In the genomic region with DNA sequence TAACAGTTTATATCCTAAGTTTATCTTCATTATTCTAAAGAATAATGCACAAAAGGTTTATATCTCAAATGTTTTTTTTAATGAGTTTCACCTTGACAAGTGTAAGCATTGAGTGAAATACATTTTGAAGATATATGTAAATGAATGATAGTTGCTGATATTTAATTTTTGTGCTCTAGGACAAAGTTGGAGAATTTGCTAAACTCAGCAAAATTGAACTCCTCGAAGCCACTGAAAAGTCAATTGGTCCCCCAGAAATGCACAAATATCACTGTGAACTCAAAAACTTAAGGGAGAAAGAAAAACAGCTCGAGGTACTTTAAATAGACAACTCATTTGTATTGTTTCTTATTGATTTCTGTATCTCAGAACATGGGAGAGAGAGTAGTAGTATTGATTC, we compare ENCODE assay signal across 19 cellular contexts. TPM values are rescaled to one million over a fixed set of nuclear protein-coding genes. Genes with fewer than 3 reads are reported as not detected.
DNase-seq lines count a peak whose midpoint lies in the region; ATAC-seq, FAIRE-seq and TF ChIP-seq lines count a peak whose summit lies in the region.
"Had no signal": no experiment of that assay in that cellular context is flagged by ENCODE, and none has a peak within 500 bp of the region (broad histone marks: within the 10 kb centered on the region; RNA-seq: fewer than 3 reads in every experiment).

No MANE protein-coding gene starts in this region.

- H3K23me2 ChIP-seq in H1 (ENCODE audit: low read depth, low read length): no peaks in the 10 kb centered on the region

- POLR2A ChIA-PET in A549 (lab: Yijun Ruan, JAX) (no interaction called here), H1 (lab: Charles Lee; ENCODE audit: partially characterized antibody) (no interaction called here)

- no peaks in the 10 kb centered on the region for H3K9me3 ChIP-seq in A549
- H3K9me3 ChIP-seq in T-helper 17 cell (ENCODE audit: control insufficient read depth, low read length, poor library complexity, severe bottlenecking): no peaks in the 10 kb centered on the region
- no peaks in the 10 kb centered on the region for H3K9me3 ChIP-seq in H1 (ENCODE audit: insufficient read depth in 2 of 2, low read depth in 1 of 2, low read length in 1 of 2)
- H3K9me3 ChIP-seq: HAP-1 had no signal

- no peak overlapping the region for H2BK15ac ChIP-seq in H1 (ENCODE audit: low read length)

- no peak overlapping the region for H4K91ac ChIP-seq in H1 (replicated peaks; ENCODE audit: insufficient read length, low read length)

- H3K4me1 Mint-ChIP-seq in T-helper 17 cell: peaks cover 23% of the 10 kb centered on the region
- H3K4me1 Mint-ChIP-seq in stimulated activated effector memory CD8-positive, alpha-beta T cell treated with anti-CD3 and anti-CD28 coated beads, Interleukin-12 subunit alpha, Interleukin-12 subunit beta, amount 100 ng/mL, for 72 hours: peaks cover 20% of the 10 kb centered on the region

- H3K4me1 ChIP-seq in A549 (no peaks in the 10 kb centered on the region), H1 (replicated peaks in 1 of 4; ENCODE audit: control insufficient read depth in 3 of 4, insufficient read depth in 4 of 4, low read length in 3 of 4) (no peaks in the 10 kb centered on the region)

- H3K4me3 ChIP-seq in A549 (no peak overlapping the region), H1 (ENCODE audit: extremely low read depth in 1 of 4, insufficient read depth in 2 of 4, low read depth in 3 of 4, low read length in 4 of 4) (no peak overlapping the region)
- H3K4me3 ChIP-seq: GM23338, HAP-1 had no signal

- H4K8ac ChIP-seq in H1 (ENCODE audit: extremely low read depth, insufficient read depth, low read length): no peak overlapping the region

- no peak overlapping the region for H3K56ac ChIP-seq in H1 (replicated peaks; ENCODE audit: insufficient read length, low read depth, low read length)

- H2BK12ac ChIP-seq in H1 (ENCODE audit: low read depth, low read length): no peak overlapping the region

- no peak overlapping the region for H2AFZ ChIP-seq in H1 (ENCODE audit: low read length)
- H2AFZ ChIP-seq: GM23338 had no signal

- no peak overlapping the region for H2BK120ac ChIP-seq in H1 (replicated peaks; ENCODE audit: low read depth, low read length)

- H2AK5ac ChIP-seq in H1 (ENCODE audit: low read depth, low read length): no peak overlapping the region

- no peak overlapping the region for H4K5ac ChIP-seq in H1 (ENCODE audit: insufficient read length, low read depth, low read length)

- no peaks in the 10 kb centered on the region for H3K27me3 Mint-ChIP-seq in T-helper 17 cell
- H3K27me3 Mint-ChIP-seq: CD4-positive, alpha-beta memory T cell had no signal

- H3K79me1 ChIP-seq in H1 (ENCODE audit: low read depth, low read length): no peaks in the 10 kb centered on the region

- H3K4me2 ChIP-seq in A549: no peak overlapping the region
- no peak overlapping the region for H3K4me2 ChIP-seq in H1 (ENCODE audit: insufficient read depth in 1 of 2, low read depth in 2 of 2, low read length in 2 of 2)
- H3K4me2 ChIP-seq: GM23338 had no signal

- WGBS in A549 (ENCODE audit: missing lambda C conversion rate): 88% methylated on average over 2 of the region's 2 CpGs
- WGBS in H1 (ENCODE audit: extremely low coverage in 1 of 2, insufficient coverage in 1 of 2, insufficient read length in 1 of 2, insufficient replicate concordance in 2 of 2, low coverage in 1 of 2, low lambda C conversion rate in 2 of 2, missing lambda C conversion rate in 1 of 2), 2 experiments: 87% methylated on average over 2 of the region's 2 CpGs; no CpG with 5 or more reads in 1 of the 2 experiments

- no peak overlapping the region for H3K23ac ChIP-seq in H1 (ENCODE audit: insufficient read length)

- no peak overlapping the region for H2BK5ac ChIP-seq in H1 (ENCODE audit: low read depth, low read length)

- H3K18ac ChIP-seq in H1 (ENCODE audit: extremely low read depth, low read length): no peak overlapping the region

- peaks cover 0 to 2% of the 10 kb centered on the region in 2 experiments for H4K20me1 ChIP-seq in H1 (replicated peaks in 1 of 2; ENCODE audit: control insufficient read depth in 1 of 2, insufficient read depth in 2 of 2, low read length in 2 of 2)

- no peak for TF ChIP-seq RAD21 in A549 (conservative IDR thresholded peaks at IDR 0.05 in 1 of 2, IDR thresholded peaks at IDR 0.05 in 1 of 2)
- TF ChIP-seq RAD21 in H1 (IDR thresholded peaks at IDR 0.05 in 1 of 2, conservative IDR thresholded peaks at IDR 0.05 in 1 of 2; ENCODE audit: low read depth in 2 of 2, low read length in 2 of 2): no peak

- peaks cover 0 to 44% (median 7%) of the 10 kb centered on the region in 4 experiments; a peak in 4 of 8 replicates for H3K36me3 ChIP-seq in H1 (ENCODE audit: control insufficient read depth in 2 of 4, insufficient read depth in 4 of 4, low read length in 3 of 4)

- H3K36me3 Mint-ChIP-seq in T-helper 17 cell (ENCODE audit: low read depth): peaks cover 19% of the 10 kb centered on the region
- peaks cover 83% of the 10 kb centered on the region for H3K36me3 Mint-ChIP-seq in stimulated activated effector memory CD8-positive, alpha-beta T cell treated with anti-CD3 and anti-CD28 coated beads, Interleukin-12 subunit alpha, Interleukin-12 subunit beta, amount 100 ng/mL, for 72 hours

- no peak overlapping the region for H3K4me3 Mint-ChIP-seq in T-helper 17 cell
- no peak overlapping the region for H3K4me3 Mint-ChIP-seq in stimulated activated effector memory CD8-positive, alpha-beta T cell treated with anti-CD3 and anti-CD28 coated beads, Interleukin-12 subunit alpha, Interleukin-12 subunit beta, amount 100 ng/mL, for 72 hours
- H3K4me3 Mint-ChIP-seq: CD4-positive, alpha-beta memory T cell; GM23338; HFFc6 had no signal

- FAIRE-seq in A549 (lab: Jason Lieb, UNC) (no peak), H1 (lab: Jason Lieb, UNC) (no peak)
- FAIRE-seq: GM12891, GM18507 had no signal

- no peak overlapping the region for H3K14ac ChIP-seq in H1 (ENCODE audit: insufficient read length)

- DNase-seq in A549 (ENCODE audit: low read depth in 1 of 2, low spot score in 1 of 2): no peak
- DNase-seq in T-helper 17 cell: no peak
- no peak for DNase-seq in H1 (ENCODE audit: low read depth in 1 of 2, low spot score in 2 of 2)
- no peak for DNase-seq in stimulated activated effector memory CD8-positive, alpha-beta T cell treated with anti-CD3 and anti-CD28 coated beads, Interleukin-12 subunit alpha, Interleukin-12 subunit beta, amount 100 ng/mL, for 72 hours (ENCODE audit: low spot score in 2 of 2)
- DNase-seq in activated CD4-positive, alpha-beta T cell treated with anti-CD3 and anti-CD28 coated beads, Interleukin-2, amount 50 U/mL, for 4 hours: no peak
- no peak for DNase-seq in SW480 (ENCODE audit: low spot score)
- DNase-seq: 8988T; C1 segment of cervical spinal cord; Calu3; CD4-positive, alpha-beta memory T cell; COR-L47; DMS53; DMS79 treated with DMSO at 0.1 percent for 48 hours; GF-D8; HFFc6 had no signal

- no peak for ATAC-seq in A549
- no peak for ATAC-seq in T-helper 17 cell
- ATAC-seq in stimulated activated effector memory CD8-positive, alpha-beta T cell treated with anti-CD3 and anti-CD28 coated beads, Interleukin-12 subunit alpha, Interleukin-12 subunit beta, amount 100 ng/mL, for 72 hours: no peak
- ATAC-seq: GM23338 had no signal

- TF ChIP-seq EP300 in A549 (IDR thresholded peaks at IDR 0.05) (no peak), H1 (IDR thresholded peaks at IDR 0.05; ENCODE audit: borderline replicate concordance in 1 of 2, low read depth in 2 of 2, low read length in 2 of 2) (no peak)

- TF ChIP-seq POLR2A in A549 (IDR thresholded peaks at IDR 0.05; ENCODE audit: low read length): no peak
- TF ChIP-seq POLR2A in H1 (IDR thresholded peaks at IDR 0.05; ENCODE audit: control extremely low read depth in 1 of 2, low read depth in 2 of 2, low read length in 2 of 2): no peak

- no peaks in the 10 kb centered on the region for H3K27me3 ChIP-seq in H1 (replicated peaks in 1 of 4; ENCODE audit: control insufficient read depth in 3 of 4, extremely low read depth in 1 of 4, insufficient read depth in 3 of 4, low read length in 3 of 4)

- H3K9ac ChIP-seq in H1 (replicated peaks in 1 of 4; ENCODE audit: extremely low read depth in 1 of 4, low read depth in 3 of 4, low read length in 3 of 4): no peak overlapping the region

- H3K27ac Mint-ChIP-seq in T-helper 17 cell: peak overlapping the region; percentile 54
- H3K27ac Mint-ChIP-seq in stimulated activated effector memory CD8-positive, alpha-beta T cell treated with anti-CD3 and anti-CD28 coated beads, Interleukin-12 subunit alpha, Interleukin-12 subunit beta, amount 100 ng/mL, for 72 hours: no peak overlapping the region
- H3K27ac Mint-ChIP-seq: GM23338, HFFc6 had no signal

- H3K27ac ChIP-seq in A549 (no peak overlapping the region), H1 (ENCODE audit: low read depth, low read length) (no peak overlapping the region)

- TF ChIP-seq CTCF in A549 (IDR thresholded peaks at IDR 0.05) (no peak), H1 (IDR thresholded peaks at IDR 0.05; ENCODE audit: control extremely low read depth in 1 of 3, insufficient read depth in 1 of 3, low read depth in 1 of 3, low read length in 3 of 3) (no peak)

- peaks cover 0 to 16% of the 10 kb centered on the region in 2 experiments; a peak in 1 of 4 replicates for H3K79me2 ChIP-seq in H1 (ENCODE audit: control insufficient read depth in 1 of 2, insufficient read depth in 2 of 2, low read length in 2 of 2)

- no peaks in the 10 kb centered on the region for H3K9me3 Mint-ChIP-seq in stimulated activated effector memory CD8-positive, alpha-beta T cell treated with anti-CD3 and anti-CD28 coated beads, Interleukin-12 subunit alpha, Interleukin-12 subunit beta, amount 100 ng/mL, for 72 hours
- H3K9me3 Mint-ChIP-seq: CD4-positive, alpha-beta memory T cell; GM23338; HFFc6 had no signal

- CTCF ChIA-PET in A549 (lab: Yijun Ruan, JAX) (no interaction called here), H1 (lab: Charles Lee; ENCODE audit: partially characterized antibody) (interaction anchor here (1.1 kb wide), 1 partner anchor 324 kb away, joined by 3 read pairs; no protein-coding TSS in a partner anchor)

- no peak overlapping the region for H2BK20ac ChIP-seq in H1 (ENCODE audit: low read length)

- no peak overlapping the region for H3K4ac ChIP-seq in H1 (replicated peaks; ENCODE audit: insufficient read length, low read depth, low read length)

RNA-seq across cellular contexts. Expression of a gene that starts 19.5 kb away (rescaled TPM):
- polyA plus RNA-seq in A549 (2011; rRNA removed) (16.5 and 28.0 TPM in 2 replicates), A549 (2017; fragmentation: RNase III; extraction: RNeasy Plus Mini Kit Qiagen cat#74134 plus additional on column Dnase treatment) (17.4 to 18.5 TPM (median 18.0 TPM) in 3 replicates), H1 (2011; rRNA removed) (3.8 and 4.5 TPM in 2 replicates)
- polyA plus RNA-seq in A549 (2012; cell fraction: cytosol; rRNA removed): 4.0 and 4.1 TPM in 2 replicates
- 4.4 and 7.5 TPM in 2 replicates for polyA plus RNA-seq in A549 (2012; cell fraction: nucleus; rRNA removed)
- polyA minus RNA-seq in A549 (2011; rRNA and poly(A)+ RNA removed): 6.5 TPM in 2 replicates
- total RNA-seq in T-helper 17 cell: 10 to 100 TPM; 26.5 to 31.1 TPM
- 22.5 and 22.6 TPM in 2 replicates for total RNA-seq in H1 (2021; fragmentation: NEBNext Ultra II Directional; extraction: Animal tissue kit (Norgen Biotek cat#: 25700))
- polyA plus RNA-seq in H1 (2011; cell fraction: cytosol; rRNA removed): 8.3 TPM
- 4.8 TPM for polyA plus RNA-seq in H1 (2011; cell fraction: nucleus; rRNA removed)
- polyA plus RNA-seq in H1 (2012, experiment 1 of 2): 6.3 to 16.5 TPM (median 7.3 TPM) in 4 replicates
- polyA plus RNA-seq in H1 (2012, experiment 2 of 2): 0.50 TPM
- 17.1 TPM for polyA plus RNA-seq in H1 (2013, experiment 1 of 2)
- polyA plus RNA-seq in H1 (2013, experiment 2 of 2): 15.6 TPM
- polyA minus RNA-seq in H1 (2011; rRNA and poly(A)+ RNA removed): 5.3 and 8.9 TPM in 2 replicates
- polyA minus RNA-seq in H1 (2011; cell fraction: cytosol; rRNA and poly(A)+ RNA removed): 7.9 TPM
- 16.3 TPM for polyA minus RNA-seq in H1 (2011; cell fraction: nucleus; rRNA and poly(A)+ RNA removed)
